In genomic region chr3:23775254-23775909, GRCh38 we compare ENCODE assay signal across 15 cellular contexts. TPM values are rescaled to one million over a fixed set of nuclear protein-coding genes. Genes with fewer than 3 reads are reported as not detected.
DNase-seq lines count a peak whose midpoint lies in the region; ATAC-seq, FAIRE-seq and TF ChIP-seq lines count a peak whose summit lies in the region.
"Had no signal": no experiment of that assay in that cellular context is flagged by ENCODE, and none has a peak within 500 bp of the region (broad histone marks: within the 10 kb centered on the region; RNA-seq: fewer than 3 reads in every experiment).

No MANE protein-coding gene starts in this region.

- H3K4me3 ChIP-seq in K562 (no peak overlapping the region), gastroesophageal sphincter (no peak overlapping the region)
- H3K4me3 ChIP-seq: BLaER1 had no signal

- H3K27ac ChIP-seq in K562 (ENCODE audit: extremely low read depth, low read depth, low read length) (no peak overlapping the region), gastroesophageal sphincter (no peak overlapping the region)
- H3K27ac ChIP-seq: BLaER1 had no signal

- intact Hi-C loops in Right ventricle myocardium superior (cut with DNase I): no loop called here
- intact Hi-C loops in left cardiac atrium (cut with DNase I): no loop called here
- intact Hi-C loops in K562 (cut with micrococcal nuclease): no loop called here

- POLR2A ChIA-PET in K562 (lab: Yijun Ruan, JAX): interaction anchor here (0.5 to 1.6 kb wide), 4 partner anchors 13 to 248 kb away, joined by 3 to 5 read pairs (median 4); no protein-coding TSS in a partner anchor

- H3K9ac ChIP-seq in K562 (ENCODE audit: insufficient read depth in 1 of 2, low read depth in 2 of 2, low read length in 2 of 2): no peak overlapping the region
- H3K9ac ChIP-seq: BLaER1 had no signal

- H3K27me3 ChIP-seq in K562 (ENCODE audit: control insufficient read depth in 2 of 2, insufficient read depth in 2 of 2, low read length in 2 of 2): peaks cover 16 to 47% of the 10 kb centered on the region in 2 experiments; a peak in 4 of 5 replicates
- H3K27me3 ChIP-seq in gastroesophageal sphincter: no peaks in the 10 kb centered on the region
- H3K27me3 ChIP-seq: BLaER1 had no signal

- CTCF ChIA-PET in K562 (lab: Yijun Ruan, JAX; ENCODE audit: low intra/inter-chr PET ratio): no interaction called here

- TF ChIP-seq EP300 in K562 (IDR thresholded peaks at IDR 0.05; ENCODE audit: low read length): no peak
- TF ChIP-seq EP300 in gastroesophageal sphincter (IDR thresholded peaks at IDR 0.05): no peak

- H3K79me2 ChIP-seq in K562 (ENCODE audit: control insufficient read depth, insufficient read depth, low read length): no peaks in the 10 kb centered on the region

- no TSS peak for BruUV-seq in K562 (replicated peaks; lab: Mats Ljungman, UMichigan)

- WGBS in K562 (ENCODE audit: insufficient coverage, low coverage, missing lambda C conversion rate): 4% methylated on average over 13 of the region's 13 CpGs
- 83 to 85% methylated on average over 2 to 10 of the region's 13 CpGs for WGBS in gastroesophageal sphincter (ENCODE audit: low coverage in 1 of 2), 2 donors

- no peaks in the 10 kb centered on the region for H3K36me3 ChIP-seq in K562 (ENCODE audit: control insufficient read depth, insufficient read depth, low read length)
- no peaks in the 10 kb centered on the region for H3K36me3 ChIP-seq in gastroesophageal sphincter
- H3K36me3 ChIP-seq: BLaER1 had no signal

- TF ChIP-seq POLR2A in K562 (conservative IDR thresholded peaks at IDR 0.05) (no peak), gastroesophageal sphincter (IDR thresholded peaks at IDR 0.05) (no peak)

- in situ Hi-C loops in K562 (cut with MboI): no loop called here

- ATAC-seq in Right ventricle myocardium superior (ENCODE audit: poor library complexity) (peak; percentile 52), left cardiac atrium (no peak), K562 (peak; percentile 22; the same call in 2 of the 3 replicates), gastroesophageal sphincter (peak; percentile 52), HG03354 (IDR thresholded peaks at IDR 0.05; ENCODE audit: poor library complexity, severe bottlenecking, unreplicated experiment) (no peak), GM19324 (IDR thresholded peaks at IDR 0.05; ENCODE audit: low FRiP score, unreplicated experiment) (no peak)

- DNase-seq in Right ventricle myocardium superior (no peak), left cardiac atrium (no peak), K562 (ENCODE audit: extremely low read depth in 1 of 4, low spot score in 3 of 4) (no peak), DMS53 treated with DMSO at 0.1 percent for 48 hours (lab: John Stamatoyannopoulos, UW; ENCODE audit: unreplicated experiment) (no peak)
- DNase-seq: 8988T; CD4-positive, alpha-beta memory T cell; DMS153; DMS79 treated with DMSO at 0.1 percent for 48 hours; GF-D8; GOT3; H7 had no signal

- TF ChIP-seq RAD21 in K562 (CRISPR knock-in tag; conservative IDR thresholded peaks at IDR 0.05 in 1 of 2, IDR thresholded peaks at IDR 0.05 in 1 of 2): no peak

- no peak for TF ChIP-seq CTCF in K562 (IDR thresholded peaks at IDR 0.05 in 2 of 3, conservative IDR thresholded peaks at IDR 0.05 in 1 of 3; ENCODE audit: insufficient read depth in 2 of 3, low read depth in 1 of 3, low read length in 3 of 3)
- no peak for TF ChIP-seq CTCF in gastroesophageal sphincter (IDR thresholded peaks at IDR 0.05)

- H3K4me1 ChIP-seq in K562 (replicated peaks in 1 of 2; ENCODE audit: control insufficient read depth in 2 of 2, insufficient read depth in 2 of 2, low read length in 2 of 2): no peaks in the 10 kb centered on the region
- H3K4me1 ChIP-seq in gastroesophageal sphincter: peaks cover 0 to 7% (median 4%) of the 10 kb centered on the region in 3 donors
- H3K4me1 ChIP-seq: BLaER1 had no signal

- FAIRE-seq in K562 (lab: Jason Lieb, UNC): no peak

- H3K4me2 ChIP-seq in K562 (ENCODE audit: insufficient read depth, low read length): no peak overlapping the region
- H3K4me2 ChIP-seq: BLaER1 had no signal

- H2AFZ ChIP-seq in K562 (ENCODE audit: low read depth, low read length): 0 out of 2 replicates have a peak overlapping the region, but pooled peaks have one; percentile 25

- no peaks in the 10 kb centered on the region for H4K20me1 ChIP-seq in K562 (replicated peaks; ENCODE audit: control insufficient read depth, insufficient read depth, low read length)
- H4K20me1 ChIP-seq: BLaER1 had no signal

- no peaks in the 10 kb centered on the region for H3K9me1 ChIP-seq in K562 (ENCODE audit: control insufficient read depth, insufficient read depth, low read length)

- no peaks in the 10 kb centered on the region for H3K9me3 ChIP-seq in K562 (replicated peaks; ENCODE audit: control insufficient read depth, insufficient read depth, low read depth, low read length)
- no peaks in the 10 kb centered on the region for H3K9me3 ChIP-seq in gastroesophageal sphincter
- H3K9me3 ChIP-seq: BLaER1 had no signal

TF ChIP-seq in K562, 482 proteins besides CTCF, POLR2A, EP300 and RAD21:
- TF ChIP-seq HDAC3 (IDR thresholded peaks at IDR 0.05; ENCODE audit: borderline replicate concordance, partially characterized antibody) (no peak), AFF4 (CRISPR knock-in tag; IDR thresholded peaks at IDR 0.05) (no peak), ZNF384 (IDR thresholded peaks at IDR 0.05; ENCODE audit: low read depth, low read length) (0 out of 2 replicates have a peak, but pooled peaks have one; percentile 11)

RNA-seq across cellular contexts. Expression of gene UBE2E1, which starts 30.4 kb away (rescaled TPM):
- total RNA-seq in Right ventricle myocardium superior (69.9 TPM), left cardiac atrium (10 to 100 TPM; 51.8 to 54.7 TPM), K562 (2014; rRNA removed) (55.5 and 74.2 TPM in 2 replicates), K562 (2014; rRNA removed; fragmentation: Illumina TruSeq; extraction: Trizol) (214 and 237 TPM in 2 replicates), K562 (2015; rRNA removed; fragmentation: Illumina TruSeq; extraction: Trizol) (171 and 177 TPM in 2 replicates), K562 (2021) (127 and 131 TPM in 2 replicates), gastroesophageal sphincter (100 to 1,000 TPM in 3 of 4 donors, 10 to 100 TPM in 1; 89.4 to 153 (median 121) TPM)
- 59.3 and 94.2 TPM in 2 replicates for total RNA-seq in K562 (2011; cell fraction: chromatin; rRNA removed; ENCODE audit: low replicate concordance)
- 39.5 and 49.5 TPM in 2 replicates for total RNA-seq in K562 (2011; cell fraction: nucleolus; rRNA removed)
- total RNA-seq in K562 (2011; cell fraction: nucleoplasm; rRNA removed): 66.1 and 98.5 TPM in 2 replicates
- polyA plus RNA-seq in K562 (2011; rRNA removed) (227 and 294 TPM in 2 replicates), K562 (2014; fragmentation: Illumina TruSeq; extraction: Trizol) (217 and 240 TPM in 2 replicates), K562 (2014; fragmentation: Nextera tagmentation; extraction: Ambion mirVana) (10 to 100 TPM; 54.4 to 63.8 TPM), K562 (2014; rRNA removed) (162 and 165 TPM in 2 replicates)
- 68.6 and 143 TPM in 2 replicates for polyA plus RNA-seq in K562 (2011; cell fraction: cytosol; rRNA removed)
- polyA plus RNA-seq in K562 (2011; cell fraction: nucleus; rRNA removed): 73.0 and 113 TPM in 2 replicates
- 185 and 202 TPM in 2 replicates for polyA plus RNA-seq in K562 (2012)
- polyA minus RNA-seq in K562 (2011; rRNA and poly(A)+ RNA removed): 91.1 and 111 TPM in 2 replicates
- 54.7 and 66.0 TPM in 2 replicates for polyA minus RNA-seq in K562 (2011; cell fraction: cytosol; rRNA and poly(A)+ RNA removed)
- 41.9 and 97.3 TPM in 2 replicates for polyA minus RNA-seq in K562 (2011; cell fraction: nucleus; rRNA and poly(A)+ RNA removed)

Comparison
In these comparisons a context has a peak if more than half of its experiments do, and no peak if none do; other contexts are left out.
1. ATAC-seq: peak in Right ventricle myocardium superior (single experiment), K562 (single experiment) and gastroesophageal sphincter (single experiment); none in left cardiac atrium (0 of 2), HG03354 (single experiment) and GM19324 (single experiment).